In genomic region chrX:53433651-53434639, GRCh38 we compare ENCODE assay signal across 8 cellular contexts. TPM values are rescaled to one million over a fixed set of nuclear protein-coding genes. Genes with fewer than 3 reads are reported as not detected.
A peak's percentile ranks its signal among the peaks of the same experiment; 100 is the strongest.
DNase-seq lines count a peak whose midpoint lies in the region; ATAC-seq and TF ChIP-seq lines count a peak whose summit lies in the region.

Gene HSD17B10, minus strand, starts transcription at chrX:53434370. Its CDS starts 25 bp downstream, at chrX:53434345.

- no peaks in the 10 kb centered on the region for H3K4me1 ChIP-seq in uterus

- ATAC-seq in HG02884 (IDR thresholded peaks at IDR 0.05; ENCODE audit: unreplicated experiment) (peak; percentile 93), left ventricle myocardium superior (peak; percentile 100)

- H3K9me3 ChIP-seq in uterus = no peaks in the 10 kb centered on the region

- peak; percentile 76 for DNase-seq in NCI-H146 treated with DMSO at 0.1 percent for 48 hours (lab: John Stamatoyannopoulos, UW; ENCODE audit: unreplicated experiment)
- DNase-seq in T-helper 2 cell = peak; percentile 71 to 91 (median 79)
- peak; percentile 94 for DNase-seq in left ventricle myocardium superior
- DNase-seq in pulmonary artery endothelial cell (ENCODE audit: low read depth, low spot score) = peak; percentile 33
- peak; percentile 85 for DNase-seq in uterus

- peak within 1 kb of the TSS; percentile 35 for H3K4me3 ChIP-seq in uterus

- intact Hi-C loops in left ventricle myocardium superior (cut with micrococcal nuclease) = loop anchor here (10.0 kb wide), 1 partner anchor 119 kb away; no protein-coding TSS in a partner anchor
- intact Hi-C loops in uterus (cut with DNase I; ENCODE audit: low total_unique reads) = no loop called here

- H3K27ac ChIP-seq in angular gyrus (ENCODE audit: low read depth, low read length) (peak within 1 kb of the TSS; percentile 59), uterus (peak within 1 kb of the TSS; percentile 60 to 63)

- no peak for TF ChIP-seq CTCF in uterus (IDR thresholded peaks at IDR 0.05)

- H3K36me3 ChIP-seq in uterus = no peaks in the 10 kb centered on the region

- no peaks in the 10 kb centered on the region for H3K27me3 ChIP-seq in uterus

- peak; percentile 58 for TF ChIP-seq POLR2A in GM15510 (IDR thresholded peaks at IDR 0.05; ENCODE audit: borderline replicate concordance, extremely low read depth, insufficient read length)
- TF ChIP-seq POLR2A in uterus (IDR thresholded peaks at IDR 0.05) = peak; percentile 26 to 52

RNA-seq across cellular contexts. Expression of gene HSD17B10, which starts in this region (rescaled TPM):
- total RNA-seq in left ventricle myocardium superior (102 TPM), pulmonary artery endothelial cell (71.6 and 83.1 TPM in 2 replicates), uterus (10 to 100 TPM; 12.6 to 91.7 (median 63.9) TPM)

Comparison
In these comparisons a context has a peak if more than half of its experiments do, and no peak if none do; other contexts are left out.
1. Peak in every context shown above with its lines: DNase-seq, ATAC-seq, H3K4me3 ChIP-seq and H3K27ac ChIP-seq.
2. DNase-seq: peak in every context shown above with its lines; median percentile 94 in left ventricle myocardium superior; 85 in uterus; 79 in T-helper 2 cell; 76 in NCI-H146 treated with DMSO at 0.1 percent for 48 hours; 33 in pulmonary artery endothelial cell.